8 cellular contexts compared by ENCODE assay signal in genomic region chr5:134225780-134226440, GRCh38. TPM values are rescaled to one million over a fixed set of nuclear protein-coding genes. Genes with fewer than 3 reads are reported as not detected.
A peak's percentile ranks its signal among the peaks of the same experiment; 100 is the strongest.
DNase-seq lines count a peak whose midpoint lies in the region; ATAC-seq and TF ChIP-seq lines count a peak whose summit lies in the region.

TSS of gene PPP2CA (minus strand) at chr5:134226073. CDS start at chr5:134225861, 212 bp downstream.

- peak; percentile 82 for TF ChIP-seq POLR2A in GM19193 (IDR thresholded peaks at IDR 0.05; ENCODE audit: extremely low read depth, insufficient read depth, insufficient read length)

- peak; percentile 48 for TF ChIP-seq CTCF in chondrocyte (IDR thresholded peaks at IDR 0.05)
- TF ChIP-seq CTCF in kidney epithelial cell (IDR thresholded peaks at IDR 0.05; ENCODE audit: insufficient read depth, low read length, poor library complexity, severe bottlenecking), result no peak

- H3K36me3 Mint-ChIP-seq in chondrocyte (ENCODE audit: low read depth), result no peaks in the 10 kb centered on the region

- peak; percentile 76 for ATAC-seq in HG03439 (IDR thresholded peaks at IDR 0.05; ENCODE audit: unreplicated experiment)

- no peaks in the 10 kb centered on the region for H3K27me3 ChIP-seq in kidney epithelial cell (ENCODE audit: control insufficient read depth, insufficient read depth, low read length)

- DNase-seq in AML-193 (lab: John Stamatoyannopoulos, UW) (peak; percentile 93 to 95), NCI-H510A treated with DMSO at 0.1 percent for 48 hours (lab: John Stamatoyannopoulos, UW) (peak; percentile 88), chondrocyte (ENCODE audit: low spot score) (peak; percentile 99), kidney epithelial cell (ENCODE audit: low read depth) (peak; percentile 92)
- peak; percentile 99 to 100 for DNase-seq in activated CD4-positive, alpha-beta T cell treated with anti-CD3 and anti-CD28 coated beads for 24 hours (ENCODE audit: low read depth in 2 of 2)
- DNase-seq in stimulated activated CD4-positive, alpha-beta T cell treated with anti-CD3 and anti-CD28 coated beads, Interleukin-15, amount 100 ng/mL, for 48 hours (ENCODE audit: low read depth in 2 of 2), result peak; percentile 98 to 99

- peak within 1 kb of the TSS; percentile 95 for H3K4me3 Mint-ChIP-seq in chondrocyte (ENCODE audit: unreplicated experiment)

- H3K36me3 ChIP-seq in kidney epithelial cell (ENCODE audit: control insufficient read depth, insufficient read depth, low read length), result no peaks in the 10 kb centered on the region

- peak within 1 kb of the TSS; percentile 99 for H3K4me3 ChIP-seq in kidney epithelial cell (ENCODE audit: low read depth, low read length)

- no peaks in the 10 kb centered on the region for H3K9me3 Mint-ChIP-seq in chondrocyte (ENCODE audit: low read depth)

- peak within 1 kb of the TSS; percentile 99 for H3K27ac Mint-ChIP-seq in chondrocyte (ENCODE audit: unreplicated experiment)

- no peaks in the 10 kb centered on the region for H3K27me3 Mint-ChIP-seq in chondrocyte (ENCODE audit: low read depth)

- peaks cover 43% of the 10 kb centered on the region for H3K4me1 Mint-ChIP-seq in chondrocyte (ENCODE audit: low read depth)

RNA-seq across cellular contexts. Expression of gene PPP2CA, which starts in this region (rescaled TPM):
- 109 to 113 TPM (median 113 TPM) in 3 replicates for total RNA-seq in chondrocyte
- total RNA-seq in kidney epithelial cell, result 232 and 249 TPM in 2 replicates

Comparison
In these comparisons a context has a peak if more than half of its experiments do, and no peak if none do; other contexts are left out.
1. Peak in every context shown above with its lines: DNase-seq, ATAC-seq and H3K4me3 ChIP-seq.